1 cellular context compared by ENCODE assay signal in genomic region chr16:75265911-75266701, GRCh38.
TF ChIP-seq lines count a peak whose summit lies in the region.

No MANE protein-coding gene starts in this region.

TF ChIP-seq in HepG2, 621 proteins besides CTCF, POLR2A, EP300 and RAD21 (continued from another document and continues in another):
- peak; percentile 57; the same call in 1 of the 2 replicates for TF ChIP-seq ZNF800 (CRISPR knock-in tag; IDR thresholded peaks at IDR 0.05)
- no peak for TF ChIP-seq RNF219 (CRISPR knock-in tag; IDR thresholded peaks at IDR 0.05)
- no peak for TF ChIP-seq NFYB (CRISPR knock-in tag; IDR thresholded peaks at IDR 0.05)
- TF ChIP-seq HMG20B (CRISPR knock-in tag; conservative IDR thresholded peaks at IDR 0.05): peak; percentile 25; the same call in 1 of the 2 replicates
- TF ChIP-seq PLRG1 (conservative IDR thresholded peaks at IDR 0.05): no peak
- no peak for TF ChIP-seq SCMH1 (CRISPR knock-in tag; IDR thresholded peaks at IDR 0.05; ENCODE audit: borderline replicate concordance)
- 0 out of 2 replicates have a peak, but pooled peaks have one; percentile 71 for TF ChIP-seq ZBTB46 (CRISPR knock-in tag; IDR thresholded peaks at IDR 0.05; ENCODE audit: borderline replicate concordance)
- 0 out of 2 replicates have a peak, but pooled peaks have one; percentile 48 for TF ChIP-seq NFKBIZ (CRISPR knock-in tag; IDR thresholded peaks at IDR 0.05)
- TF ChIP-seq ZNF670 (CRISPR knock-in tag; IDR thresholded peaks at IDR 0.05; ENCODE audit: borderline replicate concordance): peak; percentile 70; the same call in 1 of the 2 replicates
- TF ChIP-seq FOXO4 (CRISPR knock-in tag; conservative IDR thresholded peaks at IDR 0.05): 0 out of 2 replicates have a peak, but pooled peaks have one; percentile 55
- no peak for TF ChIP-seq GLMP (CRISPR knock-in tag; IDR thresholded peaks at IDR 0.05; ENCODE audit: borderline replicate concordance)
- no peak for TF ChIP-seq ZSCAN30 (CRISPR knock-in tag; IDR thresholded peaks at IDR 0.05)
- no peak for TF ChIP-seq HMG20A (CRISPR knock-in tag; IDR thresholded peaks at IDR 0.05; ENCODE audit: borderline replicate concordance)
- peak; percentile 93 for TF ChIP-seq ZNF451 (CRISPR knock-in tag; IDR thresholded peaks at IDR 0.05)
- no peak for TF ChIP-seq LBX2 (CRISPR knock-in tag; IDR thresholded peaks at IDR 0.05; ENCODE audit: borderline replicate concordance)
- TF ChIP-seq ZNF350 (CRISPR knock-in tag; IDR thresholded peaks at IDR 0.05; ENCODE audit: borderline replicate concordance, low read depth): no peak; the same call in 1 of the 2 replicates
- TF ChIP-seq CHD4 (IDR thresholded peaks at IDR 0.05; ENCODE audit: borderline replicate concordance, low read length): no peak
- peak; percentile 54; the same call in 1 of the 2 replicates for TF ChIP-seq ETV5 (CRISPR knock-in tag; IDR thresholded peaks at IDR 0.05; ENCODE audit: borderline replicate concordance)
- TF ChIP-seq ADNP (CRISPR knock-in tag; IDR thresholded peaks at IDR 0.05): peak; percentile 73; the same call in 1 of the 2 replicates
- peak; percentile 59 for TF ChIP-seq PHF5A (CRISPR knock-in tag; IDR thresholded peaks at IDR 0.05; ENCODE audit: low read depth, unreplicated experiment)
- no peak for TF ChIP-seq ZNF282 (IDR thresholded peaks at IDR 0.05; ENCODE audit: partially characterized antibody)
- TF ChIP-seq ZNF333 (CRISPR knock-in tag; IDR thresholded peaks at IDR 0.05; ENCODE audit: borderline replicate concordance): no peak
- no peak for TF ChIP-seq PCBP2 (optimal IDR thresholded peaks at IDR 0.05; ENCODE audit: low read depth, low read length, poor library complexity, severe bottlenecking)
- TF ChIP-seq MBD4 (IDR thresholded peaks at IDR 0.05; ENCODE audit: borderline replicate concordance, low read length): no peak
- no peak for TF ChIP-seq LRRFIP1 (CRISPR knock-in tag; conservative IDR thresholded peaks at IDR 0.05)
- peak; percentile 87; the same call in 1 of the 2 replicates for TF ChIP-seq ZBTB8A (CRISPR knock-in tag; IDR thresholded peaks at IDR 0.05; ENCODE audit: borderline replicate concordance, low read depth)
- TF ChIP-seq ZNF740 (CRISPR knock-in tag; IDR thresholded peaks at IDR 0.05): peak; percentile 100
- TF ChIP-seq BHLHE40 (IDR thresholded peaks at IDR 0.05; ENCODE audit: low read length): no peak
- TF ChIP-seq ZNF24 (IDR thresholded peaks at IDR 0.05): no peak
- TF ChIP-seq GLI4 (CRISPR knock-in tag; IDR thresholded peaks at IDR 0.05; ENCODE audit: borderline replicate concordance): no peak
- TF ChIP-seq SRSF9 (IDR thresholded peaks at IDR 0.05; ENCODE audit: borderline replicate concordance, insufficient read depth, low read depth, low read length, poor library complexity, severe bottlenecking): no peak
- peak; percentile 75; the same call in 1 of the 2 replicates for TF ChIP-seq ZZZ3 (CRISPR knock-in tag; IDR thresholded peaks at IDR 0.05; ENCODE audit: borderline replicate concordance)
- TF ChIP-seq GATAD1 (CRISPR knock-in tag; IDR thresholded peaks at IDR 0.05): peak; percentile 71
- TF ChIP-seq YY1 (IDR thresholded peaks at IDR 0.05; ENCODE audit: insufficient read depth, insufficient replicate concordance, low read depth, low read length): peak; percentile 66
- peak; percentile 66 for TF ChIP-seq ATF7-NPFF (CRISPR knock-in tag; IDR thresholded peaks at IDR 0.05; ENCODE audit: low read depth)
- TF ChIP-seq HMGXB4 (CRISPR knock-in tag; IDR thresholded peaks at IDR 0.05; ENCODE audit: borderline replicate concordance in 1 of 2, low read depth in 1 of 2): peak; percentile 88
- TF ChIP-seq ZNF383 (CRISPR knock-in tag; IDR thresholded peaks at IDR 0.05; ENCODE audit: borderline replicate concordance): peak; percentile 98
- TF ChIP-seq ZNF234 (CRISPR knock-in tag; conservative IDR thresholded peaks at IDR 0.05): peak; percentile 85; the same call in 1 of the 2 replicates
- no peak for TF ChIP-seq ZKSCAN1 (IDR thresholded peaks at IDR 0.05; ENCODE audit: low read length)
- TF ChIP-seq PRDM4 (CRISPR knock-in tag; IDR thresholded peaks at IDR 0.05; ENCODE audit: borderline replicate concordance): no peak
- TF ChIP-seq AKAP8 (CRISPR knock-in tag; IDR thresholded peaks at IDR 0.05): peak; percentile 79; the same call in 1 of the 2 replicates
- peak; percentile 75; the same call in 1 of the 2 replicates for TF ChIP-seq SNAPC5 (CRISPR knock-in tag; IDR thresholded peaks at IDR 0.05; ENCODE audit: borderline replicate concordance)
- peak; percentile 63; the same call in 1 of the 2 replicates for TF ChIP-seq ZNF138 (CRISPR knock-in tag; IDR thresholded peaks at IDR 0.05; ENCODE audit: low read depth)
- no peak for TF ChIP-seq POLR2AphosphoS2 (IDR thresholded peaks at IDR 0.05; ENCODE audit: low read depth, low read length)
- no peak for TF ChIP-seq ZNF180 (CRISPR knock-in tag; IDR thresholded peaks at IDR 0.05; ENCODE audit: borderline replicate concordance, low read depth)
- no peak for TF ChIP-seq ZKSCAN8 (CRISPR knock-in tag; IDR thresholded peaks at IDR 0.05; ENCODE audit: borderline replicate concordance)
- TF ChIP-seq RFX1 (IDR thresholded peaks at IDR 0.05): no peak
